In genomic region chr12:49019435-49020317, GRCh38 we compare ENCODE assay signal across 1 cellular context.
TF ChIP-seq lines count a peak whose summit lies in the region.

No MANE protein-coding gene starts in this region.

TF ChIP-seq in HEK293, 187 proteins besides CTCF, POLR2A, EP300 and RAD21 (continued from another document):
- 0 out of 2 replicates have a peak, but pooled peaks have one; percentile 24 for TF ChIP-seq HIC1 (tag by site-specific recombination; IDR thresholded peaks at IDR 0.05)
